Comparison of ENCODE assay signal across 10 cellular contexts in the genomic region with DNA sequence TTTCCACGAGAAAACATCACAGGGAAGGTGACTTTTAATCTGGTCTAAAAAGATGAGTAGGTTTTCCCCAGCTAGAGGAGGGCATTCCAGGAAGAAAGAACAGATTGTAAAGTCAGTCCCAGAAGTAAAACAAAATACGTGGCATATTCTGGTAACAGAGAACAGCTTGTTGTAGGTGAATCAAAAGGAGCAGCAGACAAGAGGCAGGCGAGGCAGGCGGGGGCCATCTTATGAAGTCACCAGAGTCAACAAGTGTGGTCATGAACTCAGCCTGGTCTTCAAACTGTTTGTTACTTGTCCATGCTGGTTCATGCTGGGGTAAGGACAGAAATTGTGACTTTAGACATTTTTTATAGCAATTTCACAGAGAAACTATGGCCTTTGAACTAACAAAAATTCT. TPM values are rescaled to one million over a fixed set of nuclear protein-coding genes. Genes with fewer than 3 reads are reported as not detected.
DNase-seq lines count a peak whose midpoint lies in the region; ATAC-seq, FAIRE-seq and TF ChIP-seq lines count a peak whose summit lies in the region.
"Had no signal": no experiment of that assay in that cellular context is flagged by ENCODE, and none has a peak within 500 bp of the region (broad histone marks: within the 10 kb centered on the region; RNA-seq: fewer than 3 reads in every experiment).

No MANE protein-coding gene starts in this region.

- H3K27ac ChIP-seq in K562 (ENCODE audit: extremely low read depth, low read depth, low read length) (peak overlapping the region; percentile 44; the same call in 1 of the 3 replicates), prostate gland (peak overlapping the region; percentile 26 to 38)

- no peak overlapping the region for H3K9ac ChIP-seq in K562 (ENCODE audit: insufficient read depth in 1 of 2, low read depth in 2 of 2, low read length in 2 of 2)

- DNase-seq in LHCN-M2 (ENCODE audit: low read depth), result peak; percentile 52
- DNase-seq in K562 (ENCODE audit: extremely low read depth in 1 of 4, low spot score in 3 of 4), result no peak
- DNase-seq in prostate gland (ENCODE audit: low spot score), result no peak
- no peak for DNase-seq in omental fat pad (ENCODE audit: low spot score)
- DNase-seq: H7, NCI-H1436 had no signal

- 37% methylated on average over 4 of the region's 4 CpGs for WGBS in K562 (ENCODE audit: insufficient coverage, low coverage, missing lambda C conversion rate)
- WGBS in prostate gland, result 41% methylated on average over 4 of the region's 4 CpGs

- FAIRE-seq in K562 (lab: Jason Lieb, UNC), result no peak

- CTCF ChIA-PET in K562 (lab: Yijun Ruan, JAX; ENCODE audit: low intra/inter-chr PET ratio), result no interaction called here

- intact Hi-C loops in K562 (cut with micrococcal nuclease), result no loop called here
- intact Hi-C loops in prostate gland (cut with DNase I), result loop anchor here (5.0 kb wide), 1 partner anchor 87 kb away; the partner anchor contains the start of gene ADPRH

- no peaks in the 10 kb centered on the region for H3K9me1 ChIP-seq in K562 (ENCODE audit: control insufficient read depth, insufficient read depth, low read length)

- no peaks in the 10 kb centered on the region for H3K79me2 ChIP-seq in K562 (ENCODE audit: control insufficient read depth, insufficient read depth, low read length)

- H3K27me3 ChIP-seq in K562 (ENCODE audit: control insufficient read depth in 2 of 2, insufficient read depth in 2 of 2, low read length in 2 of 2), result no peaks in the 10 kb centered on the region
- H3K27me3 ChIP-seq in prostate gland (replicated peaks; ENCODE audit: insufficient read depth), result no peaks in the 10 kb centered on the region

- 0 out of 3 replicates have a peak, but pooled peaks have one; percentile 42 for ATAC-seq in K562
- no peak for ATAC-seq in HG02870 (IDR thresholded peaks at IDR 0.05; ENCODE audit: unreplicated experiment)
- ATAC-seq in omental fat pad (ENCODE audit: low FRiP score), result no peak
- ATAC-seq in HG03135 (IDR thresholded peaks at IDR 0.05; ENCODE audit: unreplicated experiment), result no peak
- ATAC-seq: stimulated activated effector memory CD8-positive, alpha-beta T cell treated with anti-CD3 and anti-CD28 coated beads, Interleukin-12 subunit alpha, Interleukin-12 subunit beta, amount 100 ng/mL, for 72 hours had no signal

- peak overlapping the region; percentile 87; the same call in 1 of the 2 replicates for H2AFZ ChIP-seq in K562 (ENCODE audit: low read depth, low read length)

- H3K4me1 ChIP-seq in K562 (replicated peaks in 1 of 2; ENCODE audit: control insufficient read depth in 2 of 2, insufficient read depth in 2 of 2, low read length in 2 of 2), result peaks cover 0 to 11% of the 10 kb centered on the region in 2 experiments; a peak in 3 of 5 replicates
- no peaks in the 10 kb centered on the region for H3K4me1 ChIP-seq in prostate gland (replicated peaks)

- H3K36me3 ChIP-seq in K562 (ENCODE audit: control insufficient read depth, insufficient read depth, low read length), result peaks cover 6% of the 10 kb centered on the region; the same call in 1 of the 3 replicates
- H3K36me3 ChIP-seq in prostate gland, result no peaks in the 10 kb centered on the region

- H3K4me2 ChIP-seq in K562 (ENCODE audit: insufficient read depth, low read length), result no peak overlapping the region

- no peak for TF ChIP-seq CTCF in K562 (IDR thresholded peaks at IDR 0.05 in 2 of 3, conservative IDR thresholded peaks at IDR 0.05 in 1 of 3; ENCODE audit: insufficient read depth in 2 of 3, low read depth in 1 of 3, low read length in 3 of 3)
- TF ChIP-seq CTCF in prostate gland (IDR thresholded peaks at IDR 0.05), result no peak
- TF ChIP-seq CTCF in omental fat pad (IDR thresholded peaks at IDR 0.05), result no peak

- H3K9me3 ChIP-seq in K562 (replicated peaks; ENCODE audit: control insufficient read depth, insufficient read depth, low read depth, low read length) (no peaks in the 10 kb centered on the region), prostate gland (no peaks in the 10 kb centered on the region)
- H3K9me3 ChIP-seq: Caco-2 had no signal

- in situ Hi-C loops in K562 (cut with MboI), result no loop called here

- BruUV-seq in K562 (replicated peaks; lab: Mats Ljungman, UMichigan), result no TSS peak

- TF ChIP-seq POLR2A in K562 (conservative IDR thresholded peaks at IDR 0.05), result no peak
- TF ChIP-seq POLR2A in prostate gland (IDR thresholded peaks at IDR 0.05), result no peak

- H3K4me3 ChIP-seq in K562 (no peak overlapping the region), prostate gland (no peak overlapping the region)

- no peak for TF ChIP-seq EP300 in K562 (IDR thresholded peaks at IDR 0.05; ENCODE audit: low read length)

- TF ChIP-seq RAD21 in K562 (CRISPR knock-in tag; conservative IDR thresholded peaks at IDR 0.05 in 1 of 2, IDR thresholded peaks at IDR 0.05 in 1 of 2), result no peak

- no peaks in the 10 kb centered on the region for H4K20me1 ChIP-seq in K562 (replicated peaks; ENCODE audit: control insufficient read depth, insufficient read depth, low read length)

- POLR2A ChIA-PET in K562 (lab: Yijun Ruan, JAX), result interaction anchor here (0.7 kb wide), 1 partner anchor 11 kb away, joined by 3 read pairs; no protein-coding TSS in a partner anchor

RNA-seq across cellular contexts. Expression of gene POPDC2, which starts 4.0 kb away (rescaled TPM):
- total RNA-seq in LHCN-M2 (2014; rRNA removed) (1.1 TPM in 1 of 2 replicates, not detected in the other), K562 (2014; rRNA removed) (0.08 TPM in 1 of 2 replicates, not detected in the other), K562 (2014; rRNA removed; fragmentation: Illumina TruSeq; extraction: Trizol) (not detected in 2 replicates), K562 (2015; rRNA removed; fragmentation: Illumina TruSeq; extraction: Trizol) (0.41 TPM in 1 of 2 replicates, not detected in the other), K562 (2021) (0.13 TPM in 1 of 2 replicates, not detected in the other), prostate gland (10 to 100 TPM in 1 of 2 donors, 1 to 10 TPM in 1; 8.7 to 26.5 TPM), omental fat pad (1 to 10 TPM; 1.3 to 7.1 (median 1.9) TPM)
- 0.43 TPM for polyA plus RNA-seq in LHCN-M2 (2012)
- total RNA-seq in K562 (2011; cell fraction: chromatin; rRNA removed; ENCODE audit: low replicate concordance), result 0.21 and 0.30 TPM in 2 replicates
- 0.33 TPM in 1 of 2 replicates, not detected in the other for total RNA-seq in K562 (2011; cell fraction: nucleolus; rRNA removed)
- total RNA-seq in K562 (2011; cell fraction: nucleoplasm; rRNA removed), result 0.44 and 0.69 TPM in 2 replicates
- polyA plus RNA-seq in K562 (2011; rRNA removed) (0.13 and 0.28 TPM in 2 replicates), K562 (2014; fragmentation: Illumina TruSeq; extraction: Trizol) (0.09 and 0.17 TPM in 2 replicates), K562 (2014; fragmentation: Nextera tagmentation; extraction: Ambion mirVana) (under 1 TPM; 0.08 to 0.31 TPM), K562 (2014; rRNA removed) (0.32 and 1.00 TPM in 2 replicates)
- polyA plus RNA-seq in K562 (2011; cell fraction: cytosol; rRNA removed), result 0.09 TPM in 1 of 2 replicates, not detected in the other
- polyA plus RNA-seq in K562 (2011; cell fraction: nucleus; rRNA removed), result 0.24 and 0.34 TPM in 2 replicates
- 0.30 and 1.3 TPM in 2 replicates for polyA plus RNA-seq in K562 (2012)
- polyA minus RNA-seq in K562 (2011; rRNA and poly(A)+ RNA removed), result 0.11 and 0.18 TPM in 2 replicates
- not detected in 2 replicates for polyA minus RNA-seq in K562 (2011; cell fraction: cytosol; rRNA and poly(A)+ RNA removed)
- polyA minus RNA-seq in K562 (2011; cell fraction: nucleus; rRNA and poly(A)+ RNA removed), result 0.44 TPM in 1 of 2 replicates, not detected in the other

RNA-seq across cellular contexts. Expression of gene COX17, which starts 12.8 kb away (rescaled TPM):
- total RNA-seq in LHCN-M2 (2014; rRNA removed), result 15.1 and 24.2 TPM in 2 replicates
- 73.4 TPM for polyA plus RNA-seq in LHCN-M2 (2012)
- total RNA-seq in K562 (2011; cell fraction: chromatin; rRNA removed; ENCODE audit: low replicate concordance), result 10.0 and 11.6 TPM in 2 replicates
- total RNA-seq in K562 (2011; cell fraction: nucleolus; rRNA removed), result 8.0 and 8.3 TPM in 2 replicates
- 13.7 and 24.1 TPM in 2 replicates for total RNA-seq in K562 (2011; cell fraction: nucleoplasm; rRNA removed)
- total RNA-seq in K562 (2014; rRNA removed), result 64.5 and 69.3 TPM in 2 replicates
- total RNA-seq in K562 (2014; rRNA removed; fragmentation: Illumina TruSeq; extraction: Trizol), result 47.9 and 51.6 TPM in 2 replicates
- total RNA-seq in K562 (2015; rRNA removed; fragmentation: Illumina TruSeq; extraction: Trizol), result 52.6 and 60.6 TPM in 2 replicates
- 34.3 and 44.2 TPM in 2 replicates for total RNA-seq in K562 (2021)
- polyA plus RNA-seq in K562 (2011; rRNA removed), result 29.1 and 32.2 TPM in 2 replicates
- polyA plus RNA-seq in K562 (2011; cell fraction: cytosol; rRNA removed), result 15.7 and 25.9 TPM in 2 replicates
- polyA plus RNA-seq in K562 (2011; cell fraction: nucleus; rRNA removed), result 14.5 and 23.5 TPM in 2 replicates
- 47.8 and 81.9 TPM in 2 replicates for polyA plus RNA-seq in K562 (2012)
- 32.5 and 40.8 TPM in 2 replicates for polyA plus RNA-seq in K562 (2014; fragmentation: Illumina TruSeq; extraction: Trizol)
- 100 to 1,000 TPM; 147 to 167 TPM for polyA plus RNA-seq in K562 (2014; fragmentation: Nextera tagmentation; extraction: Ambion mirVana)
- 102 and 121 TPM in 2 replicates for polyA plus RNA-seq in K562 (2014; rRNA removed)
- 10.1 TPM in 2 replicates for polyA minus RNA-seq in K562 (2011; rRNA and poly(A)+ RNA removed)
- 5.0 and 8.6 TPM in 2 replicates for polyA minus RNA-seq in K562 (2011; cell fraction: cytosol; rRNA and poly(A)+ RNA removed)
- 12.9 and 22.1 TPM in 2 replicates for polyA minus RNA-seq in K562 (2011; cell fraction: nucleus; rRNA and poly(A)+ RNA removed)
- 10 to 100 TPM; 26.4 to 29.5 TPM for total RNA-seq in prostate gland
- 10 to 100 TPM; 22.1 to 45.7 (median 31.6) TPM for total RNA-seq in omental fat pad

RNA-seq across cellular contexts. Expression of gene CFAP91, which starts 38.5 kb away (rescaled TPM):
- total RNA-seq in LHCN-M2 (2014; rRNA removed) (0.19 and 1.3 TPM in 2 replicates), K562 (2014; rRNA removed) (not detected in 2 replicates), K562 (2014; rRNA removed; fragmentation: Illumina TruSeq; extraction: Trizol) (not detected in 2 replicates), K562 (2015; rRNA removed; fragmentation: Illumina TruSeq; extraction: Trizol) (not detected in 2 replicates), K562 (2021) (not detected in 2 replicates), prostate gland (10 to 100 TPM in 1 of 2 donors, 1 to 10 TPM in 1; 2.5 to 11.6 TPM), omental fat pad (1 to 10 TPM; 2.2 to 4.7 (median 3.4) TPM)
- 0.27 TPM for polyA plus RNA-seq in LHCN-M2 (2012)
- not detected in 2 replicates for total RNA-seq in K562 (2011; cell fraction: chromatin; rRNA removed; ENCODE audit: low replicate concordance)
- total RNA-seq in K562 (2011; cell fraction: nucleolus; rRNA removed), result not detected in 2 replicates
- not detected in 2 replicates for total RNA-seq in K562 (2011; cell fraction: nucleoplasm; rRNA removed)
- polyA plus RNA-seq in K562 (2011; rRNA removed) (not detected in 2 replicates), K562 (2014; fragmentation: Illumina TruSeq; extraction: Trizol) (not detected in 2 replicates), K562 (2014; fragmentation: Nextera tagmentation; extraction: Ambion mirVana) (not detected), K562 (2014; rRNA removed) (not detected in 2 replicates)
- not detected in 2 replicates for polyA plus RNA-seq in K562 (2011; cell fraction: cytosol; rRNA removed)
- polyA plus RNA-seq in K562 (2011; cell fraction: nucleus; rRNA removed), result not detected in 2 replicates
- polyA plus RNA-seq in K562 (2012), result not detected in 2 replicates
- not detected in 2 replicates for polyA minus RNA-seq in K562 (2011; rRNA and poly(A)+ RNA removed)
- not detected in 2 replicates for polyA minus RNA-seq in K562 (2011; cell fraction: cytosol; rRNA and poly(A)+ RNA removed)
- polyA minus RNA-seq in K562 (2011; cell fraction: nucleus; rRNA and poly(A)+ RNA removed), result not detected in 2 replicates
- total RNA-seq: Caco-2 had no signal
